16 cellular contexts compared by ENCODE assay signal in genomic region chr3:118267588-118267987, GRCh38.
DNase-seq lines count a peak whose midpoint lies in the region; ATAC-seq, FAIRE-seq and TF ChIP-seq lines count a peak whose summit lies in the region.
"Had no signal": no experiment of that assay in that cellular context is flagged by ENCODE, and none has a peak within 500 bp of the region (broad histone marks: within the 10 kb centered on the region; RNA-seq: fewer than 3 reads in every experiment).

No MANE protein-coding gene starts in this region.

- H3K4me1 ChIP-seq in PC-3 (ENCODE audit: insufficient read depth, low read length), result no peaks in the 10 kb centered on the region
- H3K4me1 ChIP-seq: A549 had no signal

- no peak overlapping the region for H3K9ac ChIP-seq in PC-3 (ENCODE audit: low read length)

- TF ChIP-seq CTCF in PC-3 (conservative IDR thresholded peaks at IDR 0.05; ENCODE audit: low read depth, low read length), result no peak

- H3K9me3 ChIP-seq in PC-3 (ENCODE audit: low read length), result peaks cover 13% of the 10 kb centered on the region; the same call in 1 of the 2 replicates
- H3K9me3 ChIP-seq: A549 had no signal

- no peaks in the 10 kb centered on the region for H3K79me2 ChIP-seq in PC-3 (ENCODE audit: low read length)

- no TSS peak for BruUV-seq in PC-3 (replicated peaks; lab: Mats Ljungman, UMichigan)

- H3K36me3 ChIP-seq in PC-3 (ENCODE audit: low read depth, low read length), result no peaks in the 10 kb centered on the region

- no peak overlapping the region for H3K4me3 ChIP-seq in PC-3 (ENCODE audit: low read length)
- H3K4me3 ChIP-seq: A549, GM23338 had no signal

- peak; percentile 4 for DNase-seq in PC-3
- no peak for DNase-seq in sciatic nerve (ENCODE audit: low spot score)
- no peak for DNase-seq in AML-193 (lab: John Stamatoyannopoulos, UW)
- no peak for DNase-seq in frontal cortex (ENCODE audit: low spot score in 2 of 2)
- DNase-seq: CD8-positive, alpha-beta T cell; COR-L47; DMS153; DMS79 treated with DMSO at 0.1 percent for 48 hours; EL; H7 had no signal

- no peak overlapping the region for H3K4me2 ChIP-seq in PC-3 (ENCODE audit: low read length)
- H3K4me2 ChIP-seq: A549, GM23338 had no signal

- no peak overlapping the region for H2AFZ ChIP-seq in PC-3 (ENCODE audit: low read length)
- H2AFZ ChIP-seq: GM23338 had no signal

- no peaks in the 10 kb centered on the region for H3K9me2 ChIP-seq in PC-3 (replicated peaks; ENCODE audit: low read length)

- no peak overlapping the region for H3K27ac ChIP-seq in PC-3 (ENCODE audit: low read length)
- H3K27ac ChIP-seq: A549 had no signal

- CTCF ChIA-PET in PC-3 (lab: Charles Lee), result no interaction called here

- ATAC-seq in HG02885 (IDR thresholded peaks at IDR 0.05; ENCODE audit: poor library complexity, unreplicated experiment) (peak; percentile 54), PC-3 (no peak), sciatic nerve (no peak)
- ATAC-seq: A549; CD8-positive, alpha-beta T cell; GM23338 had no signal

- H3K27me3 ChIP-seq in PC-3 (ENCODE audit: low read length), result no peaks in the 10 kb centered on the region

- no peaks in the 10 kb centered on the region for H4K20me1 ChIP-seq in PC-3 (ENCODE audit: low read length)

- POLR2A ChIA-PET in PC-3 (lab: Charles Lee; ENCODE audit: unreplicated experiment), result no interaction called here

- intact Hi-C loops in PC-3 (cut with micrococcal nuclease) (no loop called here), sciatic nerve (cut with DNase I) (no loop called here)

- FAIRE-seq in endometrium (lab: Jason Lieb, UNC) (peak; percentile 39), frontal cortex (lab: Jason Lieb, UNC) (no peak)
- FAIRE-seq: A549, D721Med, G401.6 had no signal

- no peaks in the 10 kb centered on the region for H3F3A ChIP-seq in PC-3 (ENCODE audit: low read length, unreplicated experiment)
